Comparison of ENCODE assay signal across 34 cellular contexts in genomic region chr12:75120202-75120774, GRCh38.
A peak's percentile ranks its signal among the peaks of the same experiment; 100 is the strongest.
DNase-seq lines count a peak whose midpoint lies in the region; ATAC-seq and TF ChIP-seq lines count a peak whose summit lies in the region.
"Had no signal": no experiment of that assay in that cellular context is flagged by ENCODE, and none has a peak within 500 bp of the region (broad histone marks: within the 10 kb centered on the region; RNA-seq: fewer than 3 reads in every experiment).

No MANE protein-coding gene starts in this region.

- H3K27me3 Mint-ChIP-seq in nephron progenitor cell (ENCODE audit: low read depth, poor library complexity) (no peaks in the 10 kb centered on the region), Calu3 (ENCODE audit: unreplicated experiment) (no peaks in the 10 kb centered on the region)
- H3K27me3 Mint-ChIP-seq: activated naive CD4-positive, alpha-beta T cell treated with anti-CD3 and anti-CD28 coated beads, Interleukin-2, amount 10 ng/mL, durations not matched to agents 7 days and 5 days had no signal

- no peaks in the 10 kb centered on the region for H3K36me3 ChIP-seq in tibial nerve
- H3K36me3 ChIP-seq: BLaER1, left ventricle myocardium inferior, stomach, tibial artery had no signal

- H3K4me3 Mint-ChIP-seq in nephron progenitor cell = no peak overlapping the region
- no peak overlapping the region for H3K4me3 Mint-ChIP-seq in Calu3 (ENCODE audit: low read depth, unreplicated experiment)
- H3K4me3 Mint-ChIP-seq: activated naive CD4-positive, alpha-beta T cell treated with anti-CD3 and anti-CD28 coated beads, Interleukin-2, amount 10 ng/mL, durations not matched to agents 7 days and 5 days; T-helper 17 cell had no signal

- H3K4me3 ChIP-seq in AG10803 (ENCODE audit: low read length) = no peak overlapping the region
- no peak overlapping the region for H3K4me3 ChIP-seq in astrocyte of the spinal cord (ENCODE audit: low read depth, low read length)
- H3K4me3 ChIP-seq in tibial nerve = no peak overlapping the region
- H3K4me3 ChIP-seq: BLaER1, K562, left ventricle myocardium inferior, stomach, tibial artery had no signal

- no peak for ATAC-seq in HG02973 (IDR thresholded peaks at IDR 0.05; ENCODE audit: unreplicated experiment)
- ATAC-seq: activated CD4-positive, CD25-positive, alpha-beta regulatory T cell treated with anti-CD3 and anti-CD28 coated beads, Interleukin-2, amount 50 U/mL, for 24 hours; K562; Panc1; right cardiac atrium; T-helper 17 cell had no signal

- DNase-seq in AG10803 (ENCODE audit: low read depth) (peak; percentile 3), astrocyte of the spinal cord (ENCODE audit: low read depth, low spot score) (peak; percentile 43), nephron progenitor cell (no peak), Calu3 (no peak), NCI-H128 (lab: John Stamatoyannopoulos, UW; ENCODE audit: unreplicated experiment) (no peak), tibial nerve (ENCODE audit: low spot score in 2 of 2) (no peak)
- DNase-seq: ACHN; activated CD4-positive, alpha-beta T cell treated with anti-CD3 and anti-CD28 coated beads, Interleukin-2, amount 50 U/mL, for 48 hours; activated CD8-positive, alpha-beta memory T cell treated with anti-CD3 and anti-CD28 coated beads, Interleukin-2, amount 50 U/mL, for 4 hours; activated naive CD4-positive, alpha-beta T cell treated with anti-CD3 and anti-CD28 coated beads, Interleukin-2, amount 10 ng/mL, durations not matched to agents 7 days and 5 days; amygdala; central memory CD4-positive, alpha-beta T cell; cortex of kidney; effector memory CD4-positive, alpha-beta T cell; HCEC 1CT; islet precursor cell; left ventricle myocardium inferior; mesenchymal stem cell; NCI-H1092 treated with DMSO at 0.1 percent for 48 hours; NCI-H1930; NCI-H748 treated with DMSO at 0.1 percent for 48 hours; right cardiac atrium; Right ventricle myocardium superior; stimulated activated CD4-positive, alpha-beta T cell treated with anti-CD3 and anti-CD28 coated beads, Interleukin-12 subunit alpha, Interleukin-12 subunit beta, amount 100 ng/mL, for 4 hours; stimulated activated CD4-positive, alpha-beta T cell treated with anti-CD3 and anti-CD28 coated beads, Interleukin-2, amount 100 ng/mL, for 48 hours; stomach; T-helper 17 cell; tibial artery had no signal

- no peak for TF ChIP-seq CTCF in AG10803 (conservative IDR thresholded peaks at IDR 0.05; ENCODE audit: low read length)
- no peak for TF ChIP-seq CTCF in astrocyte of the spinal cord (IDR thresholded peaks at IDR 0.05; ENCODE audit: low read depth, low read length)
- TF ChIP-seq CTCF in nephron progenitor cell (IDR thresholded peaks at IDR 0.05) = no peak
- TF ChIP-seq CTCF in Calu3 (IDR thresholded peaks at IDR 0.05; ENCODE audit: unreplicated experiment) = no peak
- no peak for TF ChIP-seq CTCF in tibial nerve (IDR thresholded peaks at IDR 0.05)

- no peak overlapping the region for H3K27ac ChIP-seq in tibial nerve
- H3K27ac ChIP-seq: BLaER1, left ventricle myocardium inferior, stomach, tibial artery had no signal

- H3K4me1 Mint-ChIP-seq in nephron progenitor cell (peaks cover 54% of the 10 kb centered on the region), Calu3 (ENCODE audit: low read depth, unreplicated experiment) (no peaks in the 10 kb centered on the region)
- H3K4me1 Mint-ChIP-seq: activated naive CD4-positive, alpha-beta T cell treated with anti-CD3 and anti-CD28 coated beads, Interleukin-2, amount 10 ng/mL, durations not matched to agents 7 days and 5 days; T-helper 17 cell had no signal

- TF ChIP-seq EP300 in Ishikawa (IDR thresholded peaks at IDR 0.05; ENCODE audit: borderline replicate concordance) = peak; percentile 98
- no peak for TF ChIP-seq EP300 in tibial nerve (IDR thresholded peaks at IDR 0.05)

- no TSS peak for BruUV-seq in Calu3 (replicated peaks; lab: Mats Ljungman, UMichigan)

- intact Hi-C loops in Calu3 (cut with micrococcal nuclease; ENCODE audit: unreplicated experiment) = no loop called here

- no peaks in the 10 kb centered on the region for H3K27me3 ChIP-seq in tibial nerve
- H3K27me3 ChIP-seq: BLaER1, stomach, tibial artery had no signal

- 0 out of 2 replicates have a peak, but pooled peaks have one; percentile 2 for TF ChIP-seq RAD21 in Ishikawa (IDR thresholded peaks at IDR 0.05; ENCODE audit: low read depth)

- no peaks in the 10 kb centered on the region for H3K9me3 ChIP-seq in tibial nerve
- H3K9me3 ChIP-seq: BLaER1, left ventricle myocardium inferior, stomach, tibial artery had no signal

- CTCF ChIA-PET in Calu3 (lab: Charles Lee) = interaction anchor here (0.6 kb wide), 1 partner anchor 1426 kb away, joined by 4 read pairs; no protein-coding TSS in a partner anchor

- H3K36me3 Mint-ChIP-seq in nephron progenitor cell (ENCODE audit: low read depth) (no peaks in the 10 kb centered on the region), Calu3 (ENCODE audit: insufficient read depth, unreplicated experiment) (no peaks in the 10 kb centered on the region)
- H3K36me3 Mint-ChIP-seq: activated naive CD4-positive, alpha-beta T cell treated with anti-CD3 and anti-CD28 coated beads, Interleukin-2, amount 10 ng/mL, durations not matched to agents 7 days and 5 days had no signal

- WGBS in tibial nerve, 2 donors = 40 to 45% methylated on average over 2 of the region's 2 CpGs

- H3K9me3 Mint-ChIP-seq in nephron progenitor cell (peaks cover 3% of the 10 kb centered on the region), Calu3 (ENCODE audit: low read depth, unreplicated experiment) (no peaks in the 10 kb centered on the region)
- H3K9me3 Mint-ChIP-seq: activated naive CD4-positive, alpha-beta T cell treated with anti-CD3 and anti-CD28 coated beads, Interleukin-2, amount 10 ng/mL, durations not matched to agents 7 days and 5 days had no signal

- H3K27ac Mint-ChIP-seq in nephron progenitor cell (peak overlapping the region; percentile 71), Calu3 (ENCODE audit: unreplicated experiment) (no peak overlapping the region)
- H3K27ac Mint-ChIP-seq: activated naive CD4-positive, alpha-beta T cell treated with anti-CD3 and anti-CD28 coated beads, Interleukin-2, amount 10 ng/mL, durations not matched to agents 7 days and 5 days; T-helper 17 cell had no signal

- in situ Hi-C loops in astrocyte of the spinal cord (cut with HindIII; ENCODE audit: low sequenced_read_pairs) = no loop called here

- H3K4me1 ChIP-seq in tibial nerve = no peaks in the 10 kb centered on the region
- H3K4me1 ChIP-seq: BLaER1, left ventricle myocardium inferior, stomach, tibial artery had no signal

- TF ChIP-seq POLR2A in tibial nerve (IDR thresholded peaks at IDR 0.05) = no peak

TF ChIP-seq in Ishikawa, 13 proteins besides CTCF, POLR2A, EP300 and RAD21:
- no peak for TF ChIP-seq EGR1 (IDR thresholded peaks at IDR 0.05)
- TF ChIP-seq YY1 (IDR thresholded peaks at IDR 0.05; ENCODE audit: low read depth) = no peak
- no peak for TF ChIP-seq TAF1 (IDR thresholded peaks at IDR 0.05; ENCODE audit: low read depth)
- peak; percentile 97 for TF ChIP-seq TEAD4 (IDR thresholded peaks at IDR 0.05)
- no peak; the same call in 1 of the 2 replicates for TF ChIP-seq USF1 (IDR thresholded peaks at IDR 0.05)
- TF ChIP-seq REST (IDR thresholded peaks at IDR 0.05; ENCODE audit: low read depth) = no peak
- TF ChIP-seq CEBPB (IDR thresholded peaks at IDR 0.05) = peak; percentile 96
- peak; percentile 97 for TF ChIP-seq TCF12 (IDR thresholded peaks at IDR 0.05; ENCODE audit: low read depth)
- TF ChIP-seq CREB1 (IDR thresholded peaks at IDR 0.05; ENCODE audit: low read depth) = no peak
- peak; percentile 36; the same call in 1 of the 2 replicates for TF ChIP-seq MAX (IDR thresholded peaks at IDR 0.05)
- TF ChIP-seq NFIC (IDR thresholded peaks at IDR 0.05) = peak; percentile 100
- no peak for TF ChIP-seq ZBTB7A (IDR thresholded peaks at IDR 0.05; ENCODE audit: low read depth)
- peak; percentile 97 for TF ChIP-seq FOXM1 (IDR thresholded peaks at IDR 0.05; ENCODE audit: borderline replicate concordance, low read depth)

Comparison
In these comparisons a context has a peak if more than half of its experiments do, and no peak if none do; other contexts are left out.
1. DNase-seq: peak in AG10803 (single experiment) and astrocyte of the spinal cord (single experiment); none in nephron progenitor cell (single experiment), Calu3 (single experiment), NCI-H128 (single experiment) and tibial nerve (0 of 2).